1 cellular context compared by ENCODE assay signal in the genomic region with DNA sequence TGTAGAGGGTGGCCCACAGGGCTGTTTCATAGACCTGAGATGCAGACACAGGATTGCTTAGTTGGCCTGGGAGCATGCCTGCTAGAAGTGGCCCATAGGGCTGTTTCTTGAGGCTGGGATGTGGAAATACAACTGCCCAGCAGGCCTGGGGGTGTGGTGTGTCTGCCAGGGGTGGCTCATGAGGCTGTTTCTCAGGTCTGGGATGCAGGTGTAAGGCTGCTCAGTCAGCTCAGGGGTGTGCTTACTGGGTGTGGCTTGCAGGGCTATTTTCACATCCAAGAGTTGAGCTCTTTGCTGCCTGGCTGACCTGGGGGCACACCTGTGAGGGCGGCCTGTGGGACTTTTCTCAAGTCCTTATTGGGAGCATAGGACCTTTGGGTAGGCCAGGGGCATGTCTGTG.
TF ChIP-seq lines count a peak whose summit lies in the region.

No MANE protein-coding gene starts in this region.

TF ChIP-seq in HCT116, 20 proteins besides CTCF, POLR2A, EP300 and RAD21 (continued from another document):
- TF ChIP-seq, protein P1, sequence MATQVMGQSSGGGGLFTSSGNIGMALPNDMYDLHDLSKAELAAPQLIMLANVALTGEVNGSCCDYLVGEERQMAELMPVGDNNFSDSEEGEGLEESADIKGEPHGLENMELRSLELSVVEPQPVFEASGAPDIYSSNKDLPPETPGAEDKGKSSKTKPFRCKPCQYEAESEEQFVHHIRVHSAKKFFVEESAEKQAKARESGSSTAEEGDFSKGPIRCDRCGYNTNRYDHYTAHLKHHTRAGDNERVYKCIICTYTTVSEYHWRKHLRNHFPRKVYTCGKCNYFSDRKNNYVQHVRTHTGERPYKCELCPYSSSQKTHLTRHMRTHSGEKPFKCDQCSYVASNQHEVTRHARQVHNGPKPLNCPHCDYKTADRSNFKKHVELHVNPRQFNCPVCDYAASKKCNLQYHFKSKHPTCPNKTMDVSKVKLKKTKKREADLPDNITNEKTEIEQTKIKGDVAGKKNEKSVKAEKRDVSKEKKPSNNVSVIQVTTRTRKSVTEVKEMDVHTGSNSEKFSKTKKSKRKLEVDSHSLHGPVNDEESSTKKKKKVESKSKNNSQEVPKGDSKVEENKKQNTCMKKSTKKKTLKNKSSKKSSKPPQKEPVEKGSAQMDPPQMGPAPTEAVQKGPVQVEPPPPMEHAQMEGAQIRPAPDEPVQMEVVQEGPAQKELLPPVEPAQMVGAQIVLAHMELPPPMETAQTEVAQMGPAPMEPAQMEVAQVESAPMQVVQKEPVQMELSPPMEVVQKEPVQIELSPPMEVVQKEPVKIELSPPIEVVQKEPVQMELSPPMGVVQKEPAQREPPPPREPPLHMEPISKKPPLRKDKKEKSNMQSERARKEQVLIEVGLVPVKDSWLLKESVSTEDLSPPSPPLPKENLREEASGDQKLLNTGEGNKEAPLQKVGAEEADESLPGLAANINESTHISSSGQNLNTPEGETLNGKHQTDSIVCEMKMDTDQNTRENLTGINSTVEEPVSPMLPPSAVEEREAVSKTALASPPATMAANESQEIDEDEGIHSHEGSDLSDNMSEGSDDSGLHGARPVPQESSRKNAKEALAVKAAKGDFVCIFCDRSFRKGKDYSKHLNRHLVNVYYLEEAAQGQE (IDR thresholded peaks at IDR 0.05; ENCODE audit: low read depth), result no peak
